ENCODE assay signal across 8 cellular contexts in the genomic region with DNA sequence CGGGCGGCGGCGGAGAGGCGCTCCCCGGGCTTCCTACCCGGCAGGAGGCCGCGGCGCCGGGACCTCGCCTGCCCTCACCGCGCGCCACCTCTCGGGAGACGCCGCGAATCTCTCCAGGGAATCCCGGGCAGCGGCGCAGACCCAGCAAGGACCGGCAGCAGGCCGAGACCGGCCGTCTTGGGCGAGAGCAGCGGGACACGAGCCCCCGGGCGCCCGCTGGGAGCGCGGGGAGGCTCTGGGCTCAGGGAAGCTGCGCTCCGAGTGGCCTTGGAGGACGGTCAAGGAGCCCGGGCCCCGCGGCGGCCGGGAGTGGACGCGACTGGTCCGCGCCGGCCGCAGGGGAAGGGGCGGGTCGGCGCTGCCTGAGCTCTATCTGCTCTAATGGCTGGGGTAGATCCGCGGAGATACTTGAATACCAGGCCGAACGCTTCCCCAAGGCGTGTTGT. TPM values are rescaled to one million over a fixed set of nuclear protein-coding genes. Genes with fewer than 3 reads are reported as not detected.
DNase-seq lines count a peak whose midpoint lies in the region; ATAC-seq, FAIRE-seq and TF ChIP-seq lines count a peak whose summit lies in the region.

No MANE protein-coding gene starts in this region.

- no peak overlapping the region for H3K27ac Mint-ChIP-seq in natural killer cell

- H3K4me2 ChIP-seq in endothelial cell of umbilical vein (ENCODE audit: insufficient read depth, low read length): peak overlapping the region; percentile 84

- H3K27me3 ChIP-seq in BJ (ENCODE audit: control insufficient read depth, insufficient read depth, low read length): peaks cover 13% of the 10 kb centered on the region
- H3K27me3 ChIP-seq in endothelial cell of umbilical vein (ENCODE audit: control insufficient read depth in 2 of 2, insufficient read depth in 2 of 2, low read length in 2 of 2): peaks cover 41 to 72% of the 10 kb centered on the region in 2 experiments

- no peak overlapping the region for H3K9ac ChIP-seq in endothelial cell of umbilical vein (replicated peaks; ENCODE audit: extremely low read depth, insufficient read depth, low read length)

- CTCF ChIA-PET in BJ (lab: Yijun Ruan, JAX) (interaction anchor here (0.6 to 2.8 kb wide), 24 partner anchors 9 to 1008 kb away, joined by 3 to 27 read pairs (median 6); a partner anchor contains a TSS), endothelial cell of umbilical vein (lab: Charles Lee) (interaction anchor here (0.6 to 5.2 kb wide), 44 partner anchors 8 to 1458 kb away, joined by 3 to 135 read pairs (median 6); a partner anchor contains a TSS)

- H3K36me3 ChIP-seq in BJ (ENCODE audit: control insufficient read depth, insufficient read depth, low read length) (no peaks in the 10 kb centered on the region), endothelial cell of umbilical vein (ENCODE audit: control insufficient read depth in 2 of 2, extremely low read depth in 1 of 2, insufficient read depth in 2 of 2, low read length in 2 of 2) (no peaks in the 10 kb centered on the region)

- H2AFZ ChIP-seq in endothelial cell of umbilical vein (ENCODE audit: low read depth, low read length): peak overlapping the region; percentile 99

- no TSS peak for BruUV-seq in endothelial cell of umbilical vein (replicated peaks; lab: Mats Ljungman, UMichigan)

- H3K79me2 ChIP-seq in endothelial cell of umbilical vein (ENCODE audit: control insufficient read depth, insufficient read depth, low read length): no peaks in the 10 kb centered on the region

- no peaks in the 10 kb centered on the region for H3K9me3 ChIP-seq in endothelial cell of umbilical vein (replicated peaks; ENCODE audit: control insufficient read depth, insufficient read depth, low read length)

- no peaks in the 10 kb centered on the region for H3K36me3 Mint-ChIP-seq in natural killer cell

- H3K27me3 Mint-ChIP-seq in natural killer cell (ENCODE audit: low read depth in 2 of 2): peaks cover 51 to 71% of the 10 kb centered on the region in 2 donors

- no peak for FAIRE-seq in endothelial cell of umbilical vein (lab: Jason Lieb, UNC)

- intact Hi-C loops in endothelial cell of umbilical vein (cut with micrococcal nuclease) (loop anchor here (1.0 to 10.0 kb wide), 3 partner anchors 30 to 590 kb away; no protein-coding TSS in a partner anchor), natural killer cell (cut with micrococcal nuclease) (loop anchor here (10.0 kb wide), 1 partner anchor 580 kb away; no protein-coding TSS in a partner anchor)

- DNase-seq in BJ (ENCODE audit: low read depth) (no peak), NCI-H1930 (lab: John Stamatoyannopoulos, UW) (peak; percentile 61 to 82), endothelial cell of umbilical vein (ENCODE audit: low read depth, low spot score) (peak; percentile 31), natural killer cell (no peak)
- no peak for DNase-seq in stimulated activated CD4-positive, alpha-beta T cell treated with anti-CD3 and anti-CD28 coated beads, Interleukin-2, amount 100 ng/mL, for 24 hours

- TF ChIP-seq POLR2A in endothelial cell of umbilical vein (IDR thresholded peaks at IDR 0.05; ENCODE audit: low read depth, low read length): no peak

- peaks cover 6 to 12% of the 10 kb centered on the region in 2 donors for H3K4me1 Mint-ChIP-seq in natural killer cell

- peak overlapping the region; percentile 81 for H3K4me3 Mint-ChIP-seq in natural killer cell

- POLR2A ChIA-PET in BJ (lab: Charles Lee): no interaction called here
- POLR2A ChIA-PET in endothelial cell of umbilical vein (lab: Charles Lee): no interaction called here

- TF ChIP-seq CTCF in BJ (IDR thresholded peaks at IDR 0.05; ENCODE audit: insufficient read depth, low read depth, low read length) (no peak), endothelial cell of umbilical vein (IDR thresholded peaks at IDR 0.05; ENCODE audit: extremely low read depth in 1 of 2, insufficient read depth in 1 of 2, low read depth in 1 of 2, low read length in 2 of 2) (no peak), natural killer cell (IDR thresholded peaks at IDR 0.05) (no peak)

- H3K9me3 Mint-ChIP-seq in natural killer cell: no peaks in the 10 kb centered on the region

- dilution Hi-C loops in endothelial cell of umbilical vein (cut with MboI; ENCODE audit: extremely low pct_ligation_motif_present, low sequenced_read_pairs): no loop called here

- H3K27ac ChIP-seq in endothelial cell of umbilical vein (ENCODE audit: insufficient read depth, low read depth, low read length): no peak overlapping the region

- no peaks in the 10 kb centered on the region for H4K20me1 ChIP-seq in endothelial cell of umbilical vein (replicated peaks; ENCODE audit: control insufficient read depth, extremely low read depth, insufficient read depth, low read length)

- H3K4me3 ChIP-seq in BJ (ENCODE audit: low read depth, low read length): peak overlapping the region; percentile 43
- H3K4me3 ChIP-seq in endothelial cell of umbilical vein (replicated peaks in 1 of 3; ENCODE audit: insufficient read depth in 1 of 3, low read depth in 1 of 3, low read length in 3 of 3): peak overlapping the region; percentile 17 to 32 (median 27)

- H3K4me1 ChIP-seq in endothelial cell of umbilical vein (ENCODE audit: control insufficient read depth, extremely low read depth, insufficient read depth, low read length): peaks cover 15% of the 10 kb centered on the region

- peak; percentile 38 for ATAC-seq in GM19438 (IDR thresholded peaks at IDR 0.05; ENCODE audit: low read depth, unreplicated experiment)
- ATAC-seq in natural killer cell: peak in 1 of 3 donors; percentile 46
- ATAC-seq in GM18873 (IDR thresholded peaks at IDR 0.05; ENCODE audit: low FRiP score, unreplicated experiment): no peak
- no peak for ATAC-seq in HG03457 (IDR thresholded peaks at IDR 0.05; ENCODE audit: unreplicated experiment)

- H3K9me1 ChIP-seq in endothelial cell of umbilical vein (replicated peaks; ENCODE audit: control insufficient read depth, extremely low read depth, insufficient read depth, low read length): no peaks in the 10 kb centered on the region

TF ChIP-seq in endothelial cell of umbilical vein, 7 proteins besides CTCF, POLR2A, EP300 and RAD21:
- TF ChIP-seq POLR2AphosphoS5 (IDR thresholded peaks at IDR 0.05; ENCODE audit: insufficient read depth, low read depth, low read length): no peak
- peak; percentile 80 for TF ChIP-seq EZH2 (IDR thresholded peaks at IDR 0.05; ENCODE audit: borderline replicate concordance, low read depth, low read length, severe bottlenecking)

RNA-seq across cellular contexts. Expression of a gene that starts 14.7 kb away (rescaled TPM):
- not detected in 2 replicates for polyA plus RNA-seq in BJ (2011; rRNA removed)
- polyA minus RNA-seq in BJ (2011; rRNA and poly(A)+ RNA removed): not detected in 2 replicates
- total RNA-seq in endothelial cell of umbilical vein: not detected in 2 replicates
- polyA plus RNA-seq in endothelial cell of umbilical vein: not detected in 2 replicates
- not detected in 2 replicates for polyA plus RNA-seq in endothelial cell of umbilical vein (2011; cell fraction: cytosol; rRNA removed)
- polyA plus RNA-seq in endothelial cell of umbilical vein (2011; cell fraction: nucleus; rRNA removed): not detected in 2 replicates
- not detected in 2 replicates for polyA plus RNA-seq in endothelial cell of umbilical vein (2012)
- not detected in 2 replicates for polyA minus RNA-seq in endothelial cell of umbilical vein
- not detected for polyA minus RNA-seq in endothelial cell of umbilical vein (2011; cell fraction: cytosol; rRNA and poly(A)+ RNA removed)
- polyA minus RNA-seq in endothelial cell of umbilical vein (2011; cell fraction: nucleus; rRNA and poly(A)+ RNA removed): not detected in 2 replicates
- total RNA-seq in natural killer cell: not detected

RNA-seq across cellular contexts. Expression of a gene that starts 34.1 kb away (rescaled TPM):
- polyA plus RNA-seq in BJ (2011; rRNA removed) (not detected in 2 replicates), endothelial cell of umbilical vein (not detected in 2 replicates)
- not detected in 2 replicates for polyA minus RNA-seq in BJ (2011; rRNA and poly(A)+ RNA removed)
- total RNA-seq in endothelial cell of umbilical vein (not detected in 2 replicates), natural killer cell (not detected)
- not detected in 2 replicates for polyA plus RNA-seq in endothelial cell of umbilical vein (2011; cell fraction: cytosol; rRNA removed)
- not detected in 2 replicates for polyA plus RNA-seq in endothelial cell of umbilical vein (2011; cell fraction: nucleus; rRNA removed)
- polyA plus RNA-seq in endothelial cell of umbilical vein (2012): not detected in 2 replicates
- polyA minus RNA-seq in endothelial cell of umbilical vein: not detected in 2 replicates
- polyA minus RNA-seq in endothelial cell of umbilical vein (2011; cell fraction: cytosol; rRNA and poly(A)+ RNA removed): not detected
- polyA minus RNA-seq in endothelial cell of umbilical vein (2011; cell fraction: nucleus; rRNA and poly(A)+ RNA removed): not detected in 2 replicates

RNA-seq across cellular contexts. Expression of a gene that starts 34.6 kb away (rescaled TPM):
- polyA plus RNA-seq in BJ (2011; rRNA removed): not detected in 2 replicates
- not detected in 2 replicates for polyA minus RNA-seq in BJ (2011; rRNA and poly(A)+ RNA removed)
- not detected in 2 replicates for total RNA-seq in endothelial cell of umbilical vein
- not detected in 2 replicates for polyA plus RNA-seq in endothelial cell of umbilical vein
- not detected in 2 replicates for polyA plus RNA-seq in endothelial cell of umbilical vein (2011; cell fraction: cytosol; rRNA removed)
- polyA plus RNA-seq in endothelial cell of umbilical vein (2011; cell fraction: nucleus; rRNA removed): not detected in 2 replicates
- not detected in 2 replicates for polyA plus RNA-seq in endothelial cell of umbilical vein (2012)
- not detected in 2 replicates for polyA minus RNA-seq in endothelial cell of umbilical vein
- not detected for polyA minus RNA-seq in endothelial cell of umbilical vein (2011; cell fraction: cytosol; rRNA and poly(A)+ RNA removed)
- polyA minus RNA-seq in endothelial cell of umbilical vein (2011; cell fraction: nucleus; rRNA and poly(A)+ RNA removed): not detected in 2 replicates
- not detected for total RNA-seq in natural killer cell

Comparison
In these comparisons a context has a peak if more than half of its experiments do, and no peak if none do; other contexts are left out.
1. DNase-seq: peak in NCI-H1930 (2 of 2) and endothelial cell of umbilical vein (single experiment); none in BJ (single experiment), natural killer cell (single experiment) and stimulated activated CD4-positive, alpha-beta T cell treated with anti-CD3 and anti-CD28 coated beads, Interleukin-2, amount 100 ng/mL, for 24 hours (0 of 2).